8 cellular contexts compared by ENCODE assay signal in the genomic region with DNA sequence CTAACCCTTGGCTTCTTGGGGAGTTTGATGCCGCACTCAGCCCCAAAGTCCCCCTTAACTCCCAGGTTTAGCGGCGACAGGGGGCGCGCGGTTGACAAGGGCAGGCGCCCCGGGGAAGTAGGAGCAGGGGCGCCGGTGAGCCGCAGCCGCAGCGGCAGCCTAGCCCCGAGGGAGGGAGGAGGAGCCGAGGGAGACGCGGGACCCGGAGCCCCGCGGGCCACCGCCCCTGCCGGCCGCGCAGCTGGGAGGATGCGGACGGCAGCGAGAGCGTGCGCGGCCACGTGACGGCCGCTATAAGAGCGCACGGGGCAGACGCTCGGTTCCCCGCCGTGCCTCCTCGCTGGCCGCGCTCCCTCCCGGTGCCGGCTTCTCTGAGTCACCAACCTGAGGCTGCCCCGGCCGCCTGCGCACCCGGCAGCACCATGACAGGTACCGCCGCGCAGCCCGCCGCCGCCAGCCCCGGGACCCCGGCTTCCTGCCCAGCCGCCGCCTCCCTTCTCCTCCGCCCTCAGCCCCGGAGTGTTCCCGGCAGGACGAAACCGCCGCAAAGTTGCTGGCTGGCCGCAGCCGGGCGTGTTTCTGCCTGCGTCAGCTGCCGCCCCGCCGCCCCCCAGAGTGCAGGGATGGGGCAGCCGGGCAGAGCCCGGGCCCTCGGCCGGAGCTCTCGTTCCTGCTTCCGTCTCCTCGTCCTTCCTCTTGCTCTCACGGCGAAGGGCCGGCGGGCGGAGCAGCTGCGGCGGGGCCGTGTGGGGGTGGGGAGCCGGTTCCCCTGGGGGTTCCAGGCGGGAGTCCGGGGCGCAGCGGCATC. TPM values are rescaled to one million over a fixed set of nuclear protein-coding genes. Genes with fewer than 3 reads are reported as not detected.
A peak's percentile ranks its signal among the peaks of the same experiment; 100 is the strongest.
DNase-seq lines count a peak whose midpoint lies in the region; ATAC-seq and TF ChIP-seq lines count a peak whose summit lies in the region.

Gene GYG1, plus strand, starts transcription at position 322 of the 808 bp plus-strand sequence. Its CDS starts 101 bp downstream, at position 423.

- H3K4me3 ChIP-seq in epithelial cell of proximal tubule (ENCODE audit: low read depth, low read length): peak within 1 kb of the TSS; percentile 88

- peak; percentile 26 for TF ChIP-seq CTCF in epithelial cell of proximal tubule (conservative IDR thresholded peaks at IDR 0.05; ENCODE audit: low read depth, low read length)

- DNase-seq in COLO668 (lab: John Stamatoyannopoulos, UW; ENCODE audit: unreplicated experiment) (peak; percentile 86), OCI-M1 (lab: John Stamatoyannopoulos, UW) (peak; percentile 74), activated T-cell treated with anti-CD3 and anti-CD28 coated beads for 4 hours (peak; percentile 65), epithelial cell of proximal tubule (ENCODE audit: low read depth) (no peak), mucosa of gallbladder (ENCODE audit: low spot score) (peak; percentile 80)
- peak; percentile 78 for DNase-seq in stimulated activated CD8-positive, alpha-beta memory T cell treated with anti-CD3 and anti-CD28 coated beads, Interleukin-4, amount 100 ng/mL, for 48 hours

- ATAC-seq in GM19438 (IDR thresholded peaks at IDR 0.05; ENCODE audit: low read depth, unreplicated experiment) (peak; percentile 76), HG03571 (IDR thresholded peaks at IDR 0.05; ENCODE audit: unreplicated experiment) (peak; percentile 89)

RNA-seq across cellular contexts. Expression of gene GYG1, which starts in this region (rescaled TPM):
- 18.0 and 40.8 TPM in 2 replicates for total RNA-seq in epithelial cell of proximal tubule
- total RNA-seq in mucosa of gallbladder: 40.9 TPM
